Comparison of ENCODE assay signal across 8 cellular contexts in the genomic region with DNA sequence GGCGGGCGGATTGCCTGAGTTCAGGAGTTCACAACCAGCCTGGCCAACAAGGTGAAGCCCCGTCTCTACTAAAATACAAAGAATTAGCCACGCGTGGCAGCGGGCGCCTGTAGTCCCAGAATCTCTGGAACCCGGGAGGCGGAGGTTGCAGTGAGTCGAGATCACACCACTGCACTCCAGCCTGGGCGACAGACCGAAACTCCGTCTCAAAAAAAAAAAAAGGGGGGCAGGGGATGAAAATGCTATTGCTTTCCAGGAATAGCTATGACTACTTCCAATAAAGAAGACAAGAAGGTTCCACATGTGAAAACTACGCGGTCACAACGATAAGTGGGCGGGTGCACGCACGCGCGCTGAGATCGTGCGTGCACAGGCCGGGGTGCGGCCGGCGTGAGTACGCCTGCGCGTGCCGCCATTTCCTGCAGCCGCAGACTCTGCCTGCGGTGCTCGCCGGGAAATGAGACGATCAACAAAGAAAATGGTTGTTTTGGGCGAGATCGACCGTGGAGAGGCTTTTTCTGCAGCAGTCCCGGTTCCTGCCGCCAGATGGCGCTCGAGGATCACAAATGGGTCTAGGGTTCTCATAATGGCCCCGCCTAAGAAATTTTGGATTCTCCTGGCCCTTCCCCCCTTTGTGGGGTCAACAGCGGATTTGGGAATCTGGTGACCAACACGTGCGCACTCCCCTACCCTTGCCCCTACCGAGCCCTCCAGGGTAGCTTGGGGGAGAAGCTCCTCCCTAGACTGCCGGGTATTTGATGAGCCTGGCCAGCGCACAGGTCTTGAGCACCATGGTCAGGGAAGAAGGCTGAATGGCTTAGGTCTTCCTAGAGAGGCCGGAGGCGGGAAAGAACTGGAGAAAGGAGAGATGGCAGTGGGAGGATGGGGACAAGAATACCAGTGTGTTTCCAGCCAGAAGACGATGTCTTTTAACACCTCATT. TPM values are rescaled to one million over a fixed set of nuclear protein-coding genes. Genes with fewer than 3 reads are reported as not detected.
DNase-seq lines count a peak whose midpoint lies in the region; ATAC-seq and TF ChIP-seq lines count a peak whose summit lies in the region.

No MANE protein-coding gene starts in this region.

- no peaks in the 10 kb centered on the region for H3K27me3 Mint-ChIP-seq in progenitor cell of endocrine pancreas

- peak; percentile 72 for TF ChIP-seq CTCF in GM12874 (IDR thresholded peaks at IDR 0.05; ENCODE audit: insufficient read depth, low read depth, low read length)
- TF ChIP-seq CTCF in progenitor cell of endocrine pancreas (IDR thresholded peaks at IDR 0.05; ENCODE audit: unreplicated experiment) = peak; percentile 84

- no peaks in the 10 kb centered on the region for H3K4me1 Mint-ChIP-seq in progenitor cell of endocrine pancreas (ENCODE audit: low read depth)

- peak overlapping the region; percentile 71 for H3K4me3 Mint-ChIP-seq in progenitor cell of endocrine pancreas (ENCODE audit: low read depth)

- ATAC-seq in HG02798 (IDR thresholded peaks at IDR 0.05; ENCODE audit: poor library complexity, unreplicated experiment) (peak; percentile 98), left cardiac atrium (peak; percentile 99)

- H3K27ac Mint-ChIP-seq in progenitor cell of endocrine pancreas = peak overlapping the region; percentile 92

- intact Hi-C loops in left cardiac atrium (cut with DNase I) = loop anchor here in 1 of 2 donors (10.0 kb wide), 1 partner anchor 996 kb away; no protein-coding TSS in a partner anchor

- DNase-seq in NCI-H1436 (lab: John Stamatoyannopoulos, UW) (peak; percentile 67), T follicular helper cell (ENCODE audit: low read depth) (peak; percentile 84), amniotic epithelial cell (ENCODE audit: low read depth) (peak; percentile 80), left cardiac atrium (peak; percentile 89), progenitor cell of endocrine pancreas (ENCODE audit: low spot score, unreplicated experiment) (peak; percentile 80), ureter (ENCODE audit: low spot score) (peak; percentile 90)

- H3K9me3 Mint-ChIP-seq in progenitor cell of endocrine pancreas (ENCODE audit: low read depth) = peaks cover 4% of the 10 kb centered on the region

- peaks cover 2% of the 10 kb centered on the region for H3K36me3 Mint-ChIP-seq in progenitor cell of endocrine pancreas (ENCODE audit: insufficient read depth)

RNA-seq across cellular contexts. Expression of gene PNMA5, which starts 35.1 kb away (rescaled TPM):
- total RNA-seq in left cardiac atrium = under 1 TPM in 1 of 2 donors, not detected in 1; 0.06 TPM
- not detected in 2 replicates for total RNA-seq in progenitor cell of endocrine pancreas
- total RNA-seq in ureter = not detected

Comparison
In these comparisons a context has a peak if more than half of its experiments do, and no peak if none do; other contexts are left out.
1. Peak in every context shown above with its lines: DNase-seq and ATAC-seq.